28 cellular contexts compared by ENCODE assay signal in the genomic region with DNA sequence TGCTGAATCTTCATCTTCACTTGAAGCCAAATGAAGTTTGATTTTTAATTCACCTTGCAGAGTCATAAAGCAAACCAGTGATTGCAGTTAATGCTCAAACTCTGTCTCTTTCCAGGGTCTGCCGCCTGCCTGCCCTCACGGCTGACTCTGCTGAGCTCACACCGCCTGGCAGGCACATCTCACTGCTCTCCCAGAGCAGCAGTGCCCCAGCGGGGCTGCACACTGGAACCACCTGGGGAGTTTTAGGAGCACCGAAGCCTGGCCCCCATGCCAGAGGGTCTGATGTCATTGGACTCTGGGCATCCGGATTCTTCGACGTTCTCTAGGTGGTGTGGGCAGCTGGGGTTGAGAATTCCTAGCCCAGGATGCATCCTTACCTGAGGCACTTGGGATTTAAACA.
DNase-seq lines count a peak whose midpoint lies in the region; ATAC-seq, FAIRE-seq and TF ChIP-seq lines count a peak whose summit lies in the region.
"Had no signal": no experiment of that assay in that cellular context is flagged by ENCODE, and none has a peak within 500 bp of the region (broad histone marks: within the 10 kb centered on the region; RNA-seq: fewer than 3 reads in every experiment).

No MANE protein-coding gene starts in this region.

- POLR2A ChIA-PET in H1 (lab: Charles Lee; ENCODE audit: partially characterized antibody): no interaction called here
- POLR2A ChIA-PET in naive thymus-derived CD4-positive, alpha-beta T cell (lab: Charles Lee): no interaction called here

- H3F3A ChIP-seq in GM23338 (replicated peaks; ENCODE audit: low read depth): no peaks in the 10 kb centered on the region

- no peak overlapping the region for H3K4ac ChIP-seq in H1 (replicated peaks; ENCODE audit: insufficient read length, low read depth, low read length)

- H4K20me1 ChIP-seq in GM23338 (replicated peaks; ENCODE audit: insufficient read depth): no peaks in the 10 kb centered on the region; the same call in 1 of the 2 replicates
- H4K20me1 ChIP-seq in H1 (replicated peaks in 1 of 2; ENCODE audit: control insufficient read depth in 1 of 2, insufficient read depth in 2 of 2, low read length in 2 of 2): no peaks in the 10 kb centered on the region

- H3K4me1 ChIP-seq in GM23338 (ENCODE audit: insufficient read depth) (peaks cover 5% of the 10 kb centered on the region; the same call in 1 of the 2 replicates), H1 (replicated peaks in 1 of 4; ENCODE audit: control insufficient read depth in 3 of 4, insufficient read depth in 4 of 4, low read length in 3 of 4) (peaks cover 0 to 4% (median 0%) of the 10 kb centered on the region in 4 experiments; a peak in 1 of 7 replicates), SJCRH30 (no peaks in the 10 kb centered on the region)
- no peaks in the 10 kb centered on the region for H3K4me1 ChIP-seq in naive thymus-derived CD4-positive, alpha-beta T cell (ENCODE audit: control insufficient read depth in 2 of 2, insufficient read depth in 2 of 2, low read length in 2 of 2)

- no peak for TF ChIP-seq EP300 in H1 (IDR thresholded peaks at IDR 0.05; ENCODE audit: borderline replicate concordance in 1 of 2, low read depth in 2 of 2, low read length in 2 of 2)

- TF ChIP-seq RAD21 in H1 (IDR thresholded peaks at IDR 0.05 in 1 of 2, conservative IDR thresholded peaks at IDR 0.05 in 1 of 2; ENCODE audit: low read depth in 2 of 2, low read length in 2 of 2): no peak

- H3K4me1 Mint-ChIP-seq in GM23338 (peaks cover 14% of the 10 kb centered on the region), osteocyte (ENCODE audit: unreplicated experiment) (no peaks in the 10 kb centered on the region)
- H3K4me1 Mint-ChIP-seq in naive thymus-derived CD4-positive, alpha-beta T cell: peaks cover 0 to 2% (median 0%) of the 10 kb centered on the region in 7 donors
- H3K4me1 Mint-ChIP-seq: CD14-positive monocyte; CD4-positive, alpha-beta memory T cell; CD4-positive, CD25-positive, alpha-beta regulatory T cell; CD8-positive, alpha-beta memory T cell had no signal

- H3K27ac Mint-ChIP-seq in GM23338 (no peak overlapping the region), osteocyte (ENCODE audit: unreplicated experiment) (no peak overlapping the region)
- no peak overlapping the region for H3K27ac Mint-ChIP-seq in naive thymus-derived CD4-positive, alpha-beta T cell
- H3K27ac Mint-ChIP-seq: CD14-positive monocyte; CD4-positive, alpha-beta memory T cell; CD4-positive, CD25-positive, alpha-beta regulatory T cell; CD8-positive, alpha-beta memory T cell had no signal

- 81% methylated on average over 8 of the region's 8 CpGs; no CpG with 5 or more reads in 1 of the 2 experiments for WGBS in H1 (ENCODE audit: extremely low coverage in 1 of 2, insufficient coverage in 1 of 2, insufficient read length in 1 of 2, insufficient replicate concordance in 2 of 2, low coverage in 1 of 2, low lambda C conversion rate in 2 of 2, missing lambda C conversion rate in 1 of 2), 2 experiments

- no peaks in the 10 kb centered on the region for H3K36me3 ChIP-seq in GM23338 (ENCODE audit: insufficient read depth)
- H3K36me3 ChIP-seq in H1 (ENCODE audit: control insufficient read depth in 2 of 4, insufficient read depth in 4 of 4, low read length in 3 of 4): no peaks in the 10 kb centered on the region
- H3K36me3 ChIP-seq in SJCRH30: no peaks in the 10 kb centered on the region
- no peaks in the 10 kb centered on the region for H3K36me3 ChIP-seq in naive thymus-derived CD4-positive, alpha-beta T cell (ENCODE audit: control insufficient read depth in 2 of 3, insufficient read depth in 3 of 3, low read length in 3 of 3)
- H3K36me3 ChIP-seq: BE2C, BLaER1 had no signal

- H4K91ac ChIP-seq in H1 (replicated peaks; ENCODE audit: insufficient read length, low read length): no peak overlapping the region

- H3K79me2 ChIP-seq in GM23338 (replicated peaks; ENCODE audit: insufficient read depth): no peaks in the 10 kb centered on the region
- H3K79me2 ChIP-seq in H1 (ENCODE audit: control insufficient read depth in 1 of 2, insufficient read depth in 2 of 2, low read length in 2 of 2): no peaks in the 10 kb centered on the region

- H2BK5ac ChIP-seq in H1 (ENCODE audit: low read depth, low read length): no peak overlapping the region

- H2BK20ac ChIP-seq in H1 (ENCODE audit: low read length): no peak overlapping the region

- H4K5ac ChIP-seq in H1 (ENCODE audit: insufficient read length, low read depth, low read length): no peak overlapping the region

- no peaks in the 10 kb centered on the region for H3K23me2 ChIP-seq in H1 (ENCODE audit: low read depth, low read length)

- peaks cover 4% of the 10 kb centered on the region; the same call in 1 of the 2 replicates for H3K9me2 ChIP-seq in GM23338 (ENCODE audit: insufficient read depth)

- H3K27ac ChIP-seq in GM23338 (ENCODE audit: low read depth) (no peak overlapping the region), H1 (ENCODE audit: low read depth, low read length) (no peak overlapping the region), SJCRH30 (no peak overlapping the region)
- H3K27ac ChIP-seq in naive thymus-derived CD4-positive, alpha-beta T cell (ENCODE audit: low read depth, low read length): no peak overlapping the region
- H3K27ac ChIP-seq: BLaER1 had no signal

- H3K4me3 Mint-ChIP-seq in GM23338 (no peak overlapping the region), osteocyte (ENCODE audit: unreplicated experiment) (no peak overlapping the region)
- H3K4me3 Mint-ChIP-seq in naive thymus-derived CD4-positive, alpha-beta T cell: no peak overlapping the region
- H3K4me3 Mint-ChIP-seq: CD14-positive monocyte; CD4-positive, alpha-beta memory T cell; CD4-positive, CD25-positive, alpha-beta regulatory T cell; CD8-positive, alpha-beta memory T cell had no signal

- ATAC-seq in GM23338 (peak; percentile 73), SK-N-SH treated with all-trans-retinoic acid at 6 μM for 48 hours (no peak)
- no peak for ATAC-seq in naive thymus-derived CD4-positive, alpha-beta T cell

- 0 out of 2 replicates have a peak overlapping the region, but pooled peaks have one; percentile 19 for H2BK12ac ChIP-seq in H1 (ENCODE audit: low read depth, low read length)

- H2AK5ac ChIP-seq in H1 (ENCODE audit: low read depth, low read length): no peak overlapping the region

- H3K36me3 Mint-ChIP-seq in GM23338 (ENCODE audit: low read depth) (no peaks in the 10 kb centered on the region), osteocyte (ENCODE audit: unreplicated experiment) (no peaks in the 10 kb centered on the region)
- no peaks in the 10 kb centered on the region for H3K36me3 Mint-ChIP-seq in naive thymus-derived CD4-positive, alpha-beta T cell
- H3K36me3 Mint-ChIP-seq: CD14-positive monocyte; CD4-positive, alpha-beta memory T cell; CD4-positive, CD25-positive, alpha-beta regulatory T cell; CD8-positive, alpha-beta memory T cell had no signal

- H2BK120ac ChIP-seq in H1 (replicated peaks; ENCODE audit: low read depth, low read length): no peak overlapping the region

- TF ChIP-seq CTCF in GM23338 (conservative IDR thresholded peaks at IDR 0.05; ENCODE audit: low read depth in 2 of 2): no peak
- TF ChIP-seq CTCF in H1 (IDR thresholded peaks at IDR 0.05; ENCODE audit: control extremely low read depth in 1 of 3, insufficient read depth in 1 of 3, low read depth in 1 of 3, low read length in 3 of 3): no peak
- TF ChIP-seq CTCF in osteocyte (IDR thresholded peaks at IDR 0.05): no peak

- peaks cover 3% of the 10 kb centered on the region for H3K27me3 Mint-ChIP-seq in GM23338 (ENCODE audit: insufficient read depth, low read depth, poor library complexity)
- peaks cover 0 to 19% (median 6%) of the 10 kb centered on the region in 5 donors for H3K27me3 Mint-ChIP-seq in naive thymus-derived CD4-positive, alpha-beta T cell
- no peaks in the 10 kb centered on the region for H3K27me3 Mint-ChIP-seq in osteocyte (ENCODE audit: unreplicated experiment)

- intact Hi-C loops in naive thymus-derived CD4-positive, alpha-beta T cell (cut with micrococcal nuclease): no loop called here

- H4K8ac ChIP-seq in H1 (ENCODE audit: extremely low read depth, insufficient read depth, low read length): no peak overlapping the region

- no peak for TF ChIP-seq POLR2A in H1 (IDR thresholded peaks at IDR 0.05; ENCODE audit: control extremely low read depth in 1 of 2, low read depth in 2 of 2, low read length in 2 of 2)

- H3K9me3 ChIP-seq in H1 (ENCODE audit: insufficient read depth in 2 of 2, low read depth in 1 of 2, low read length in 1 of 2) (no peaks in the 10 kb centered on the region), SJCRH30 (replicated peaks) (no peaks in the 10 kb centered on the region)
- H3K9me3 ChIP-seq in naive thymus-derived CD4-positive, alpha-beta T cell (ENCODE audit: control insufficient read depth in 2 of 3, low read length in 3 of 3): no peaks in the 10 kb centered on the region
- H3K9me3 ChIP-seq: BE2C, BLaER1 had no signal

- H3K79me1 ChIP-seq in H1 (ENCODE audit: low read depth, low read length): no peaks in the 10 kb centered on the region

- H3K4me2 ChIP-seq in GM23338 (no peak overlapping the region), H1 (ENCODE audit: insufficient read depth in 1 of 2, low read depth in 2 of 2, low read length in 2 of 2) (no peak overlapping the region)
- H3K4me2 ChIP-seq: BLaER1 had no signal

- H3K27me3 ChIP-seq in GM23338 (ENCODE audit: insufficient read depth): no peaks in the 10 kb centered on the region
- H3K27me3 ChIP-seq in H1 (replicated peaks in 1 of 4; ENCODE audit: control insufficient read depth in 3 of 4, extremely low read depth in 1 of 4, insufficient read depth in 3 of 4, low read length in 3 of 4): peaks cover 0 to 3% (median 0%) of the 10 kb centered on the region in 4 experiments; a peak in 1 of 7 replicates
- peaks cover 27% of the 10 kb centered on the region for H3K27me3 ChIP-seq in SJCRH30
- no peaks in the 10 kb centered on the region for H3K27me3 ChIP-seq in naive thymus-derived CD4-positive, alpha-beta T cell (ENCODE audit: control insufficient read depth in 2 of 2, insufficient read depth in 2 of 2, low read length in 2 of 2)
- H3K27me3 ChIP-seq: BE2C had no signal

- H2AFZ ChIP-seq in GM23338 (no peak overlapping the region), H1 (ENCODE audit: low read length) (no peak overlapping the region)

- CTCF ChIA-PET in H1 (lab: Charles Lee; ENCODE audit: partially characterized antibody): interaction anchor here (1.4 kb wide), 1 partner anchor 147 kb away, joined by 4 read pairs; no protein-coding TSS in a partner anchor
- CTCF ChIA-PET in naive thymus-derived CD4-positive, alpha-beta T cell (lab: Charles Lee): no interaction called here

- DNase-seq in GM23338 (ENCODE audit: low spot score) (no peak), NCI-H69 (lab: John Stamatoyannopoulos, UW) (peak; percentile 33), H1 (ENCODE audit: low read depth in 1 of 2, low spot score in 2 of 2) (no peak), SJCRH30 (no peak), osteocyte (ENCODE audit: extremely low spot score, unreplicated experiment) (no peak)
- DNase-seq in naive thymus-derived CD4-positive, alpha-beta T cell: no peak
- DNase-seq: 8988T; ACHN; BE2C; C1 segment of cervical spinal cord; CD4-positive, alpha-beta memory T cell; CD4-positive, CD25-positive, alpha-beta regulatory T cell; CD8-positive, alpha-beta memory T cell; COR-L47; DMS 273 treated with DMSO at 0.1 percent for 48 hours; DMS153; DMS53; DMS79; DND-41; EL; GF-D8 had no signal

- H3K9me3 Mint-ChIP-seq in GM23338 (no peaks in the 10 kb centered on the region), osteocyte (ENCODE audit: unreplicated experiment) (no peaks in the 10 kb centered on the region)
- H3K9me3 Mint-ChIP-seq in naive thymus-derived CD4-positive, alpha-beta T cell: peaks cover 0 to 2% (median 0%) of the 10 kb centered on the region in 11 donors
- H3K9me3 Mint-ChIP-seq: CD4-positive, alpha-beta memory T cell; CD8-positive, alpha-beta memory T cell had no signal

- H3K23ac ChIP-seq in H1 (ENCODE audit: insufficient read length): no peak overlapping the region

- no peak overlapping the region for H3K9ac ChIP-seq in H1 (replicated peaks in 1 of 4; ENCODE audit: extremely low read depth in 1 of 4, low read depth in 3 of 4, low read length in 3 of 4)
- H3K9ac ChIP-seq: BLaER1 had no signal

- H3K56ac ChIP-seq in H1 (replicated peaks; ENCODE audit: insufficient read length, low read depth, low read length): no peak overlapping the region

- FAIRE-seq in H1 (lab: Jason Lieb, UNC): no peak
- FAIRE-seq: A204.1, G401.6, GM12891, GM19239 had no signal

- H2BK15ac ChIP-seq in H1 (ENCODE audit: low read length): no peak overlapping the region

- H3K4me3 ChIP-seq in GM23338 (no peak overlapping the region), H1 (ENCODE audit: extremely low read depth in 1 of 4, insufficient read depth in 2 of 4, low read depth in 3 of 4, low read length in 4 of 4) (no peak overlapping the region), SJCRH30 (no peak overlapping the region)
- no peak overlapping the region for H3K4me3 ChIP-seq in naive thymus-derived CD4-positive, alpha-beta T cell (ENCODE audit: low read length)
- H3K4me3 ChIP-seq: BLaER1 had no signal

- H3K14ac ChIP-seq in H1 (ENCODE audit: insufficient read length): no peak overlapping the region

- H3K18ac ChIP-seq in H1 (ENCODE audit: extremely low read depth, low read length): no peak overlapping the region
